18 cellular contexts compared by ENCODE assay signal in genomic region chr12:32448581-32448980, GRCh38. TPM values are rescaled to one million over a fixed set of nuclear protein-coding genes. Genes with fewer than 3 reads are reported as not detected.
DNase-seq lines count a peak whose midpoint lies in the region; ATAC-seq, FAIRE-seq and TF ChIP-seq lines count a peak whose summit lies in the region.
"Had no signal": no experiment of that assay in that cellular context is flagged by ENCODE, and none has a peak within 500 bp of the region (broad histone marks: within the 10 kb centered on the region; RNA-seq: fewer than 3 reads in every experiment).

No MANE protein-coding gene starts in this region.

- no peak overlapping the region for H2BK5ac ChIP-seq in H1 (ENCODE audit: low read depth, low read length)

- H4K91ac ChIP-seq in H1 (replicated peaks; ENCODE audit: insufficient read length, low read length): no peak overlapping the region

- H3K4me2 ChIP-seq in H1 (ENCODE audit: insufficient read depth in 1 of 2, low read depth in 2 of 2, low read length in 2 of 2): no peak overlapping the region

- no peak overlapping the region for H2BK15ac ChIP-seq in H1 (ENCODE audit: low read length)

- TF ChIP-seq EP300 in H1 (IDR thresholded peaks at IDR 0.05; ENCODE audit: borderline replicate concordance in 1 of 2, low read depth in 2 of 2, low read length in 2 of 2): no peak

- no peak overlapping the region for H3K27ac Mint-ChIP-seq in activated naive CD4-positive, alpha-beta T cell treated with anti-CD3 and anti-CD28 coated beads for 36 hours
- H3K27ac Mint-ChIP-seq in stimulated activated effector memory CD8-positive, alpha-beta T cell treated with anti-CD3 and anti-CD28 coated beads, Interleukin-12 subunit alpha, Interleukin-12 subunit beta, amount 100 ng/mL, for 72 hours: no peak overlapping the region

- no peak overlapping the region for H3K27ac ChIP-seq in H1 (ENCODE audit: low read depth, low read length)
- H3K27ac ChIP-seq: spleen, stomach had no signal

- peak; percentile 25 for DNase-seq in activated naive CD4-positive, alpha-beta T cell treated with anti-CD3 and anti-CD28 coated beads for 36 hours
- DNase-seq in activated naive CD4-positive, alpha-beta T cell treated with Interleukin-2 at 50 U/mL for 16 hours: no peak
- peak; percentile 18 for DNase-seq in OCI-M1 (lab: John Stamatoyannopoulos, UW)
- DNase-seq in H1 (ENCODE audit: low read depth in 1 of 2, low spot score in 2 of 2): no peak
- DNase-seq in stimulated activated effector memory CD8-positive, alpha-beta T cell treated with anti-CD3 and anti-CD28 coated beads, Interleukin-12 subunit alpha, Interleukin-12 subunit beta, amount 100 ng/mL, for 72 hours (ENCODE audit: low spot score in 2 of 2): no peak
- DNase-seq in NCI-H187 treated with DMSO at 0.1 percent for 48 hours (lab: John Stamatoyannopoulos, UW): no peak
- no peak for DNase-seq in NCI-H524 treated with DMSO at 0.1 percent for 48 hours (lab: John Stamatoyannopoulos, UW)
- DNase-seq: ACHN; activated CD4-positive, alpha-beta T cell treated with anti-CD3 and anti-CD28 coated beads, Interleukin-2, amount 50 U/mL, for 4 hours; activated gamma-delta T cell treated with Interleukin-2 at 50 U/mL for 16 hours; left cardiac atrium; NCI-H187; SIG-M5; spleen; stomach; T-helper 9 cell had no signal

- H3K23ac ChIP-seq in H1 (ENCODE audit: insufficient read length): no peak overlapping the region

- H3K79me2 ChIP-seq in H1 (ENCODE audit: control insufficient read depth in 1 of 2, insufficient read depth in 2 of 2, low read length in 2 of 2): peaks cover 12 to 89% of the 10 kb centered on the region in 2 experiments

- H3K4me3 Mint-ChIP-seq in activated naive CD4-positive, alpha-beta T cell treated with anti-CD3 and anti-CD28 coated beads for 36 hours: no peak overlapping the region
- H3K4me3 Mint-ChIP-seq in stimulated activated effector memory CD8-positive, alpha-beta T cell treated with anti-CD3 and anti-CD28 coated beads, Interleukin-12 subunit alpha, Interleukin-12 subunit beta, amount 100 ng/mL, for 72 hours: no peak overlapping the region

- CTCF ChIA-PET in activated naive CD4-positive, alpha-beta T cell treated with anti-CD3 and anti-CD28 coated beads for 36 hours (lab: Charles Lee): interaction anchor here (1.0 to 2.0 kb wide), 2 partner anchors 223 to 306 kb away, joined by 3 to 5 read pairs; no protein-coding TSS in a partner anchor
- CTCF ChIA-PET in H1 (lab: Charles Lee; ENCODE audit: partially characterized antibody): interaction anchor here (0.6 to 1.5 kb wide), 4 partner anchors 9 to 208 kb away, joined by 3 to 4 read pairs (median 3); no protein-coding TSS in a partner anchor

- ATAC-seq in stimulated activated effector memory CD8-positive, alpha-beta T cell treated with anti-CD3 and anti-CD28 coated beads, Interleukin-12 subunit alpha, Interleukin-12 subunit beta, amount 100 ng/mL, for 72 hours: peak; percentile 37
- no peak for ATAC-seq in esophagus mucosa
- ATAC-seq: left cardiac atrium had no signal

- no peak overlapping the region for H2BK12ac ChIP-seq in H1 (ENCODE audit: low read depth, low read length)

- no peak overlapping the region for H2AFZ ChIP-seq in H1 (ENCODE audit: low read length)

- H3K27me3 Mint-ChIP-seq in activated naive CD4-positive, alpha-beta T cell treated with anti-CD3 and anti-CD28 coated beads for 36 hours (ENCODE audit: low read depth): no peaks in the 10 kb centered on the region

- no peak for FAIRE-seq in H1 (lab: Jason Lieb, UNC)
- FAIRE-seq: endometrium had no signal

- no peak overlapping the region for H2BK20ac ChIP-seq in H1 (ENCODE audit: low read length)

- H3K4ac ChIP-seq in H1 (replicated peaks; ENCODE audit: insufficient read length, low read depth, low read length): no peak overlapping the region

- peaks cover 3 to 4% of the 10 kb centered on the region in 2 experiments for H4K20me1 ChIP-seq in H1 (replicated peaks in 1 of 2; ENCODE audit: control insufficient read depth in 1 of 2, insufficient read depth in 2 of 2, low read length in 2 of 2)

- no peak overlapping the region for H3K4me3 ChIP-seq in H1 (ENCODE audit: extremely low read depth in 1 of 4, insufficient read depth in 2 of 4, low read depth in 3 of 4, low read length in 4 of 4)
- H3K4me3 ChIP-seq: spleen, stomach had no signal

- intact Hi-C loops in activated naive CD4-positive, alpha-beta T cell treated with anti-CD3 and anti-CD28 coated beads for 36 hours (cut with micrococcal nuclease): no loop called here

- no peaks in the 10 kb centered on the region for H3K36me3 ChIP-seq in H1 (ENCODE audit: control insufficient read depth in 2 of 4, insufficient read depth in 4 of 4, low read length in 3 of 4)
- H3K36me3 ChIP-seq: spleen, stomach had no signal

- H3K56ac ChIP-seq in H1 (replicated peaks; ENCODE audit: insufficient read length, low read depth, low read length): no peak overlapping the region

- no peaks in the 10 kb centered on the region for H3K36me3 Mint-ChIP-seq in activated naive CD4-positive, alpha-beta T cell treated with anti-CD3 and anti-CD28 coated beads for 36 hours (ENCODE audit: low read depth)
- H3K36me3 Mint-ChIP-seq in stimulated activated effector memory CD8-positive, alpha-beta T cell treated with anti-CD3 and anti-CD28 coated beads, Interleukin-12 subunit alpha, Interleukin-12 subunit beta, amount 100 ng/mL, for 72 hours: no peaks in the 10 kb centered on the region

- TF ChIP-seq RAD21 in H1 (IDR thresholded peaks at IDR 0.05 in 1 of 2, conservative IDR thresholded peaks at IDR 0.05 in 1 of 2; ENCODE audit: low read depth in 2 of 2, low read length in 2 of 2): peak; percentile 7 to 28; a peak in 2 of 4 replicates

- H3K14ac ChIP-seq in H1 (ENCODE audit: insufficient read length): no peak overlapping the region

- no peak overlapping the region for H4K5ac ChIP-seq in H1 (ENCODE audit: insufficient read length, low read depth, low read length)

- no peak for TF ChIP-seq POLR2A in H1 (IDR thresholded peaks at IDR 0.05; ENCODE audit: control extremely low read depth in 1 of 2, low read depth in 2 of 2, low read length in 2 of 2)

- no peaks in the 10 kb centered on the region for H3K27me3 ChIP-seq in H1 (replicated peaks in 1 of 4; ENCODE audit: control insufficient read depth in 3 of 4, extremely low read depth in 1 of 4, insufficient read depth in 3 of 4, low read length in 3 of 4)
- H3K27me3 ChIP-seq: spleen, stomach had no signal

- 90% methylated on average over 2 of the region's 6 CpGs; no CpG with 5 or more reads in 1 of the 2 experiments for WGBS in H1 (ENCODE audit: extremely low coverage in 1 of 2, insufficient coverage in 1 of 2, insufficient read length in 1 of 2, insufficient replicate concordance in 2 of 2, low coverage in 1 of 2, low lambda C conversion rate in 2 of 2, missing lambda C conversion rate in 1 of 2), 2 experiments

- no peaks in the 10 kb centered on the region for H3K23me2 ChIP-seq in H1 (ENCODE audit: low read depth, low read length)

- peaks cover 2 to 27% (median 21%) of the 10 kb centered on the region in 4 experiments; a peak in 5 of 7 replicates for H3K4me1 ChIP-seq in H1 (replicated peaks in 1 of 4; ENCODE audit: control insufficient read depth in 3 of 4, insufficient read depth in 4 of 4, low read length in 3 of 4)

- H3K9ac ChIP-seq in H1 (replicated peaks in 1 of 4; ENCODE audit: extremely low read depth in 1 of 4, low read depth in 3 of 4, low read length in 3 of 4): no peak overlapping the region

- peaks cover 8% of the 10 kb centered on the region for H3K4me1 Mint-ChIP-seq in activated naive CD4-positive, alpha-beta T cell treated with anti-CD3 and anti-CD28 coated beads for 36 hours (ENCODE audit: low read depth)
- H3K4me1 Mint-ChIP-seq in stimulated activated effector memory CD8-positive, alpha-beta T cell treated with anti-CD3 and anti-CD28 coated beads, Interleukin-12 subunit alpha, Interleukin-12 subunit beta, amount 100 ng/mL, for 72 hours: peaks cover 10% of the 10 kb centered on the region

- H4K8ac ChIP-seq in H1 (ENCODE audit: extremely low read depth, insufficient read depth, low read length): no peak overlapping the region

- no peak overlapping the region for H3K18ac ChIP-seq in H1 (ENCODE audit: extremely low read depth, low read length)

- no peak overlapping the region for H2AK5ac ChIP-seq in H1 (ENCODE audit: low read depth, low read length)

- POLR2A ChIA-PET in H1 (lab: Charles Lee; ENCODE audit: partially characterized antibody): interaction anchor here (1.0 to 1.2 kb wide), 3 partner anchors 10 to 15 kb away, joined by 4 to 7 read pairs (median 5); no protein-coding TSS in a partner anchor

- no peaks in the 10 kb centered on the region for H3K9me3 Mint-ChIP-seq in activated naive CD4-positive, alpha-beta T cell treated with anti-CD3 and anti-CD28 coated beads for 36 hours
- H3K9me3 Mint-ChIP-seq in stimulated activated effector memory CD8-positive, alpha-beta T cell treated with anti-CD3 and anti-CD28 coated beads, Interleukin-12 subunit alpha, Interleukin-12 subunit beta, amount 100 ng/mL, for 72 hours: no peaks in the 10 kb centered on the region

- H2BK120ac ChIP-seq in H1 (replicated peaks; ENCODE audit: low read depth, low read length): no peak overlapping the region

- H3K9me3 ChIP-seq in H1 (ENCODE audit: insufficient read depth in 2 of 2, low read depth in 1 of 2, low read length in 1 of 2): no peaks in the 10 kb centered on the region
- H3K9me3 ChIP-seq: spleen, stomach had no signal

- peak in 1 of 3 experiments; percentile 6; a peak in 1 of 4 replicates for TF ChIP-seq CTCF in H1 (IDR thresholded peaks at IDR 0.05; ENCODE audit: control extremely low read depth in 1 of 3, insufficient read depth in 1 of 3, low read depth in 1 of 3, low read length in 3 of 3)

- H3K79me1 ChIP-seq in H1 (ENCODE audit: low read depth, low read length): peaks cover 6% of the 10 kb centered on the region

TF ChIP-seq in H1, 55 proteins besides CTCF, POLR2A, EP300 and RAD21:
- TF ChIP-seq BACH1 (IDR thresholded peaks at IDR 0.05; ENCODE audit: low read length): no peak

RNA-seq across cellular contexts. Expression of gene FGD4, which starts 49.2 kb away (rescaled TPM):
- under 1 TPM; 0.15 to 0.17 TPM for total RNA-seq in activated naive CD4-positive, alpha-beta T cell treated with anti-CD3 and anti-CD28 coated beads for 36 hours
- total RNA-seq in H1 (2021; fragmentation: NEBNext Ultra II Directional; extraction: Animal tissue kit (Norgen Biotek cat#: 25700)): 44.5 and 48.2 TPM in 2 replicates
- polyA plus RNA-seq in H1 (2011; rRNA removed): 7.1 and 8.5 TPM in 2 replicates
- 12.2 TPM for polyA plus RNA-seq in H1 (2011; cell fraction: cytosol; rRNA removed)
- 21.7 TPM for polyA plus RNA-seq in H1 (2011; cell fraction: nucleus; rRNA removed)
- 10.5 to 16.0 TPM (median 13.6 TPM) in 4 replicates for polyA plus RNA-seq in H1 (2012, experiment 1 of 2)
- 1.5 TPM for polyA plus RNA-seq in H1 (2012, experiment 2 of 2)
- 16.1 TPM for polyA plus RNA-seq in H1 (2013, experiment 1 of 2)
- 15.0 TPM for polyA plus RNA-seq in H1 (2013, experiment 2 of 2)
- polyA minus RNA-seq in H1 (2011; rRNA and poly(A)+ RNA removed): 79.9 and 132 TPM in 2 replicates
- polyA minus RNA-seq in H1 (2011; cell fraction: cytosol; rRNA and poly(A)+ RNA removed): 72.6 TPM
- polyA minus RNA-seq in H1 (2011; cell fraction: nucleus; rRNA and poly(A)+ RNA removed): 192 TPM
- total RNA-seq in esophagus mucosa: 17.4 TPM

Comparison
In these comparisons a context has a peak if more than half of its experiments do, and no peak if none do; other contexts are left out.
1. DNase-seq: peak in activated naive CD4-positive, alpha-beta T cell treated with anti-CD3 and anti-CD28 coated beads for 36 hours (single experiment) and OCI-M1 (single experiment); none in activated naive CD4-positive, alpha-beta T cell treated with Interleukin-2 at 50 U/mL for 16 hours (single experiment), H1 (0 of 2), stimulated activated effector memory CD8-positive, alpha-beta T cell treated with anti-CD3 and anti-CD28 coated beads, Interleukin-12 subunit alpha, Interleukin-12 subunit beta, amount 100 ng/mL, for 72 hours (0 of 2), NCI-H187 treated with DMSO at 0.1 percent for 48 hours (single experiment) and NCI-H524 treated with DMSO at 0.1 percent for 48 hours (single experiment).
2. RNA of gene FGD4, which starts 49.2 kb away (total RNA-seq): 44.5 to 48.2 TPM in H1 and 17.4 TPM in esophagus mucosa (single experiment); 0.15 to 0.17 TPM in activated naive CD4-positive, alpha-beta T cell treated with anti-CD3 and anti-CD28 coated beads for 36 hours; every median in the first group is over 10 times any median in the second.